ENCODE assay signal across 8 cellular contexts in the genomic region with DNA sequence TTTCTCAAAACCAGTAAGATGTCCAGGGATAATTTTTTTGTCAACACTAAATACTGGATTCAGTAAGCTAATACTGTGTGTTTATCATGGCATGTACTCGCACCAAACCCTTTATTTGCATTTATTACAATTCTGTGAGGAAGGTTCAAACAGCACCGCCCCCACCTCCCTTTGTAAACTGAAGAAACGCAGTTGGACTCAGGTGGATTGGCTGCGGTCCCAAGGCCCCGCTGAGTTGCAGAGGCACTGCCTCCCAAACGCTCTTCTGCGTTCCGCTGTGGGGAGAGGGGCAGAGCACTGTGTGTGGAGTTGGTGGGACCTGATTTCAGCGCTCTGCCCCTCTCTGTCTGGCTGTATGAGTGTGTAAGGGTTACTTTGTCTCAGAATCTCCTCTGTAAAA. TPM values are rescaled to one million over a fixed set of nuclear protein-coding genes. Genes with fewer than 3 reads are reported as not detected.
DNase-seq lines count a peak whose midpoint lies in the region; ATAC-seq and TF ChIP-seq lines count a peak whose summit lies in the region.

No MANE protein-coding gene starts in this region.

- peaks cover 39% of the 10 kb centered on the region for H3K79me2 ChIP-seq in Loucy (ENCODE audit: insufficient read depth, low read length)

- TF ChIP-seq CTCF in GM12864 (IDR thresholded peaks at IDR 0.05; ENCODE audit: low read depth, low read length, missing control alignments) (no peak), Loucy (conservative IDR thresholded peaks at IDR 0.05; ENCODE audit: low read length) (no peak), gastroesophageal sphincter (IDR thresholded peaks at IDR 0.05) (no peak)

- H3K4me3 ChIP-seq in GM12864 (ENCODE audit: low read depth, low read length) (peak overlapping the region; percentile 96), Loucy (ENCODE audit: low read length, poor library complexity, severe bottlenecking) (peak overlapping the region; percentile 95), gastroesophageal sphincter (no peak overlapping the region)

- no peak for DNase-seq in GM12864 (ENCODE audit: low read depth)
- DNase-seq in activated T-cell treated with anti-CD3 and anti-CD28 coated beads, Interleukin-2, amount 50 U/mL, for 72 hours, result no peak
- no peak for DNase-seq in natural killer cell treated with Interleukin-12 subunit alpha and Interleukin-12 subunit beta and Interleukin-15 and Interleukin-18, amount 100 ng/mL, for 72 hours (ENCODE audit: low spot score)
- DNase-seq in HEK293T (ENCODE audit: extremely low spot score), result no peak
- no peak for DNase-seq in AG08395 (ENCODE audit: low spot score)

- H3K9me2 ChIP-seq in Loucy (replicated peaks; ENCODE audit: low read depth, low read length), result no peaks in the 10 kb centered on the region

- H3K4me1 ChIP-seq in Loucy (ENCODE audit: insufficient read depth, low read length, poor library complexity, severe bottlenecking), result peaks cover 14% of the 10 kb centered on the region
- H3K4me1 ChIP-seq in gastroesophageal sphincter, result peaks cover 2 to 62% (median 16%) of the 10 kb centered on the region in 3 donors

- TF ChIP-seq POLR2A in gastroesophageal sphincter (IDR thresholded peaks at IDR 0.05), result no peak

- TF ChIP-seq EP300 in gastroesophageal sphincter (IDR thresholded peaks at IDR 0.05), result no peak

- H3K36me3 ChIP-seq in Loucy (ENCODE audit: insufficient read depth, low read length) (peaks cover 35% of the 10 kb centered on the region; the same call in 1 of the 2 replicates), gastroesophageal sphincter (peaks cover 0 to 44% of the 10 kb centered on the region in 2 donors)

- H2AFZ ChIP-seq in Loucy (ENCODE audit: low read length), result no peak overlapping the region

- H3K27me3 Mint-ChIP-seq in activated T-cell treated with anti-CD3 and anti-CD28 coated beads, Interleukin-2, amount 50 U/mL, for 72 hours (ENCODE audit: low read depth), result no peaks in the 10 kb centered on the region
- H3K27me3 Mint-ChIP-seq in natural killer cell treated with Interleukin-12 subunit alpha and Interleukin-12 subunit beta and Interleukin-15 and Interleukin-18, amount 100 ng/mL, for 72 hours, result no peaks in the 10 kb centered on the region

- H3K4me3 Mint-ChIP-seq in activated T-cell treated with anti-CD3 and anti-CD28 coated beads, Interleukin-2, amount 50 U/mL, for 72 hours, result peak overlapping the region; percentile 92 to 95
- H3K4me3 Mint-ChIP-seq in natural killer cell treated with Interleukin-12 subunit alpha and Interleukin-12 subunit beta and Interleukin-15 and Interleukin-18, amount 100 ng/mL, for 72 hours, result peak overlapping the region; percentile 84

- WGBS in gastroesophageal sphincter (ENCODE audit: low coverage in 1 of 2), 2 donors, result 53 to 61% methylated on average over 2 to 4 of the region's 9 CpGs

- ATAC-seq in activated T-cell treated with anti-CD3 and anti-CD28 coated beads, Interleukin-2, amount 50 U/mL, for 72 hours (replicated peaks in 1 of 2), result no peak
- no peak for ATAC-seq in natural killer cell treated with Interleukin-12 subunit alpha and Interleukin-12 subunit beta and Interleukin-15 and Interleukin-18, amount 100 ng/mL, for 72 hours
- ATAC-seq in gastroesophageal sphincter (no peak), HG03378 (IDR thresholded peaks at IDR 0.05; ENCODE audit: unreplicated experiment) (no peak)

- H3K4me2 ChIP-seq in Loucy (ENCODE audit: low read depth, low read length, poor library complexity, severe bottlenecking), result peak overlapping the region; percentile 99

- H4K20me1 ChIP-seq in Loucy (ENCODE audit: insufficient read depth, low read length, poor library complexity, severe bottlenecking), result peaks cover 8% of the 10 kb centered on the region

- H3K27me3 ChIP-seq in Loucy (ENCODE audit: insufficient read depth, low read length, poor library complexity, severe bottlenecking) (no peaks in the 10 kb centered on the region), gastroesophageal sphincter (no peaks in the 10 kb centered on the region)

- H3K9me3 ChIP-seq in Loucy (ENCODE audit: insufficient read depth, low read depth, low read length) (no peaks in the 10 kb centered on the region), gastroesophageal sphincter (no peaks in the 10 kb centered on the region)

- POLR2A ChIA-PET in HEK293T (lab: Yijun Ruan, JAX), result interaction anchor here (0.7 to 6.2 kb wide), 6 partner anchors 10 to 67 kb away, joined by 3 to 60 read pairs (median 6); partner anchors contain the start of genes HDDC3, PRC1, UNC45A and VPS33B

- peaks cover 10% of the 10 kb centered on the region for H3K4me1 Mint-ChIP-seq in activated T-cell treated with anti-CD3 and anti-CD28 coated beads, Interleukin-2, amount 50 U/mL, for 72 hours (ENCODE audit: low read depth)
- H3K4me1 Mint-ChIP-seq in natural killer cell treated with Interleukin-12 subunit alpha and Interleukin-12 subunit beta and Interleukin-15 and Interleukin-18, amount 100 ng/mL, for 72 hours (ENCODE audit: low read depth in 2 of 2), result peaks cover 0 to 12% of the 10 kb centered on the region in 2 donors

- peaks cover 8 to 13% of the 10 kb centered on the region in 2 donors for H3K36me3 Mint-ChIP-seq in activated T-cell treated with anti-CD3 and anti-CD28 coated beads, Interleukin-2, amount 50 U/mL, for 72 hours (ENCODE audit: insufficient read depth in 2 of 2)
- H3K36me3 Mint-ChIP-seq in natural killer cell treated with Interleukin-12 subunit alpha and Interleukin-12 subunit beta and Interleukin-15 and Interleukin-18, amount 100 ng/mL, for 72 hours, result no peaks in the 10 kb centered on the region

- H3K27ac ChIP-seq in gastroesophageal sphincter, result peak overlapping the region in 2 of 4 donors; percentile 84 to 85

- H3F3A ChIP-seq in Loucy (ENCODE audit: low read depth), result no peaks in the 10 kb centered on the region

- peak overlapping the region; percentile 99 for H3K9ac ChIP-seq in Loucy (ENCODE audit: low read depth, low read length, poor library complexity, severe bottlenecking)

- peak overlapping the region; percentile 28 for H3K27ac Mint-ChIP-seq in activated T-cell treated with anti-CD3 and anti-CD28 coated beads, Interleukin-2, amount 50 U/mL, for 72 hours
- H3K27ac Mint-ChIP-seq in natural killer cell treated with Interleukin-12 subunit alpha and Interleukin-12 subunit beta and Interleukin-15 and Interleukin-18, amount 100 ng/mL, for 72 hours, result peak overlapping the region; percentile 80 to 93

- no peaks in the 10 kb centered on the region for H3K9me3 Mint-ChIP-seq in activated T-cell treated with anti-CD3 and anti-CD28 coated beads, Interleukin-2, amount 50 U/mL, for 72 hours
- no peaks in the 10 kb centered on the region for H3K9me3 Mint-ChIP-seq in natural killer cell treated with Interleukin-12 subunit alpha and Interleukin-12 subunit beta and Interleukin-15 and Interleukin-18, amount 100 ng/mL, for 72 hours

- CTCF ChIA-PET in HEK293T (lab: Yijun Ruan, JAX), result interaction anchor here (0.6 to 8.4 kb wide), 14 partner anchors 10 to 316 kb away, joined by 3 to 77 read pairs (median 5); partner anchors contain the start of genes HDDC3 and UNC45A

TF ChIP-seq in HEK293T, 16 proteins besides CTCF, POLR2A, EP300 and RAD21:
- TF ChIP-seq FOXK2 (IDR thresholded peaks at IDR 0.05), result no peak
- no peak for TF ChIP-seq SP1 (IDR thresholded peaks at IDR 0.05)
- TF ChIP-seq, protein P1, sequence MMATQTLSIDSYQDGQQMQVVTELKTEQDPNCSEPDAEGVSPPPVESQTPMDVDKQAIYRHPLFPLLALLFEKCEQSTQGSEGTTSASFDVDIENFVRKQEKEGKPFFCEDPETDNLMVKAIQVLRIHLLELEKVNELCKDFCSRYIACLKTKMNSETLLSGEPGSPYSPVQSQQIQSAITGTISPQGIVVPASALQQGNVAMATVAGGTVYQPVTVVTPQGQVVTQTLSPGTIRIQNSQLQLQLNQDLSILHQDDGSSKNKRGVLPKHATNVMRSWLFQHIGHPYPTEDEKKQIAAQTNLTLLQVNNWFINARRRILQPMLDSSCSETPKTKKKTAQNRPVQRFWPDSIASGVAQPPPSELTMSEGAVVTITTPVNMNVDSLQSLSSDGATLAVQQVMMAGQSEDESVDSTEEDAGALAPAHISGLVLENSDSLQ (IDR thresholded peaks at IDR 0.05), result no peak
- no peak for TF ChIP-seq L3MBTL2 (conservative IDR thresholded peaks at IDR 0.05)
- no peak for TF ChIP-seq TARDBP (IDR thresholded peaks at IDR 0.05)
- no peak for TF ChIP-seq FOXM1 (IDR thresholded peaks at IDR 0.05; ENCODE audit: borderline replicate concordance)
- TF ChIP-seq SUZ12 (IDR thresholded peaks at IDR 0.05), result no peak
- no peak for TF ChIP-seq NFRKB (IDR thresholded peaks at IDR 0.05)
- TF ChIP-seq HDGF (IDR thresholded peaks at IDR 0.05; ENCODE audit: borderline replicate concordance), result no peak
- TF ChIP-seq FOXA1 (IDR thresholded peaks at IDR 0.05), result no peak
- TF ChIP-seq LEF1 (IDR thresholded peaks at IDR 0.05; ENCODE audit: borderline replicate concordance), result no peak
- no peak for TF ChIP-seq ARNT (IDR thresholded peaks at IDR 0.05)

RNA-seq across cellular contexts. Expression of gene RCCD1, which starts 1.2 kb away (rescaled TPM):
- 10 to 100 TPM; 26.2 to 27.6 TPM for total RNA-seq in activated T-cell treated with anti-CD3 and anti-CD28 coated beads, Interleukin-2, amount 50 U/mL, for 72 hours
- 10 to 100 TPM; 10.8 to 29.2 TPM for total RNA-seq in natural killer cell treated with Interleukin-12 subunit alpha and Interleukin-12 subunit beta and Interleukin-15 and Interleukin-18, amount 100 ng/mL, for 72 hours
- total RNA-seq in gastroesophageal sphincter, result 10 to 100 TPM in 2 of 4 donors, 1 to 10 TPM in 2; 5.3 to 11.1 (median 9.0) TPM

RNA-seq across cellular contexts. Expression of gene UNC45A, which starts 20.8 kb away (rescaled TPM):
- total RNA-seq in activated T-cell treated with anti-CD3 and anti-CD28 coated beads, Interleukin-2, amount 50 U/mL, for 72 hours, result 10 to 100 TPM; 65.9 to 76.8 TPM
- total RNA-seq in natural killer cell treated with Interleukin-12 subunit alpha and Interleukin-12 subunit beta and Interleukin-15 and Interleukin-18, amount 100 ng/mL, for 72 hours, result 10 to 100 TPM; 81.9 to 95.3 TPM
- total RNA-seq in gastroesophageal sphincter, result 100 to 1,000 TPM in 2 of 4 donors, 10 to 100 TPM in 2; 63.7 to 116 (median 100) TPM

RNA-seq across cellular contexts. Expression of gene HDDC3, which starts 23.6 kb away (rescaled TPM):
- total RNA-seq in activated T-cell treated with anti-CD3 and anti-CD28 coated beads, Interleukin-2, amount 50 U/mL, for 72 hours, result 10 to 100 TPM; 37.6 to 53.7 TPM
- 10 to 100 TPM; 23.4 to 30.5 TPM for total RNA-seq in natural killer cell treated with Interleukin-12 subunit alpha and Interleukin-12 subunit beta and Interleukin-15 and Interleukin-18, amount 100 ng/mL, for 72 hours
- total RNA-seq in gastroesophageal sphincter, result 10 to 100 TPM in 2 of 4 donors, 1 to 10 TPM in 2; 5.9 to 17.1 (median 8.3) TPM

RNA-seq across cellular contexts. Expression of gene PRC1, which starts 38.4 kb away (rescaled TPM):
- total RNA-seq in activated T-cell treated with anti-CD3 and anti-CD28 coated beads, Interleukin-2, amount 50 U/mL, for 72 hours, result 100 to 1,000 TPM; 111 to 115 TPM
- total RNA-seq in natural killer cell treated with Interleukin-12 subunit alpha and Interleukin-12 subunit beta and Interleukin-15 and Interleukin-18, amount 100 ng/mL, for 72 hours, result 100 to 1,000 TPM in 1 of 2 donors, 10 to 100 TPM in 1; 84.3 to 160 TPM
- total RNA-seq in gastroesophageal sphincter, result 10 to 100 TPM in 1 of 4 donors, 1 to 10 TPM in 3; 2.2 to 12.7 (median 4.5) TPM

RNA-seq across cellular contexts. Expression of gene MAN2A2, which starts 52.8 kb away (rescaled TPM):
- 100 to 1,000 TPM; 159 to 190 TPM for total RNA-seq in activated T-cell treated with anti-CD3 and anti-CD28 coated beads, Interleukin-2, amount 50 U/mL, for 72 hours
- 100 to 1,000 TPM; 172 to 244 TPM for total RNA-seq in natural killer cell treated with Interleukin-12 subunit alpha and Interleukin-12 subunit beta and Interleukin-15 and Interleukin-18, amount 100 ng/mL, for 72 hours
- total RNA-seq in gastroesophageal sphincter, result 10 to 100 TPM; 19.4 to 58.2 (median 44.9) TPM

Comparison
In these comparisons a context has a peak if more than half of its experiments do, and no peak if none do; other contexts are left out.
1. H3K4me3 ChIP-seq: peak in GM12864 (single experiment) and Loucy (single experiment); none in gastroesophageal sphincter (0 of 2).